In genomic region chr5:137498301-137498735, GRCh38 we compare ENCODE assay signal across 8 cellular contexts. TPM values are rescaled to one million over a fixed set of nuclear protein-coding genes. Genes with fewer than 3 reads are reported as not detected.
DNase-seq lines count a peak whose midpoint lies in the region; ATAC-seq, FAIRE-seq and TF ChIP-seq lines count a peak whose summit lies in the region.

No MANE protein-coding gene starts in this region.

- intact Hi-C loops in activated CD8-positive, alpha-beta T cell treated with anti-CD3 and anti-CD28 coated beads for 36 hours (cut with micrococcal nuclease), result loop anchor here (2.0 to 5.0 kb wide), 2 partner anchors 154 to 181 kb away; no protein-coding TSS in a partner anchor

- no peak overlapping the region for H3K27ac Mint-ChIP-seq in activated CD8-positive, alpha-beta T cell treated with anti-CD3 and anti-CD28 coated beads, Interleukin-2, amount 10 ng/mL, durations not matched to agents 7 days and 5 days
- H3K27ac Mint-ChIP-seq in activated CD8-positive, alpha-beta T cell treated with anti-CD3 and anti-CD28 coated beads for 36 hours, result no peak overlapping the region

- CTCF ChIA-PET in activated CD8-positive, alpha-beta T cell treated with anti-CD3 and anti-CD28 coated beads, Interleukin-2, amount 10 ng/mL, durations not matched to agents 7 days and 5 days (lab: Charles Lee), result interaction anchor here (0.8 to 4.3 kb wide), 3 partner anchors 32 to 178 kb away, joined by 3 to 35 read pairs (median 3); no protein-coding TSS in a partner anchor
- CTCF ChIA-PET in activated CD8-positive, alpha-beta T cell treated with anti-CD3 and anti-CD28 coated beads for 36 hours (lab: Charles Lee), result interaction anchor here (0.6 to 4.3 kb wide), 5 partner anchors 8 to 178 kb away, joined by 3 to 26 read pairs (median 3); no protein-coding TSS in a partner anchor

- DNase-seq in activated CD8-positive, alpha-beta T cell treated with anti-CD3 and anti-CD28 coated beads, Interleukin-2, amount 10 ng/mL, durations not matched to agents 7 days and 5 days, result no peak
- no peak for DNase-seq in activated CD8-positive, alpha-beta T cell treated with anti-CD3 and anti-CD28 coated beads for 36 hours
- DNase-seq in ecto neural progenitor cell (ENCODE audit: low spot score), result peak; percentile 70
- peak; percentile 14 to 20 for DNase-seq in lung microvascular endothelial cell (ENCODE audit: low read depth in 2 of 2)
- peak; percentile 36 for DNase-seq in urothelium cell line (ENCODE audit: low spot score)
- no peak for DNase-seq in LoVo (ENCODE audit: low spot score)
- DNase-seq in DMS153 treated with DMSO at 0.1 percent for 48 hours (lab: John Stamatoyannopoulos, UW; ENCODE audit: unreplicated experiment), result no peak

- TF ChIP-seq CTCF in activated CD8-positive, alpha-beta T cell treated with anti-CD3 and anti-CD28 coated beads for 36 hours (IDR thresholded peaks at IDR 0.05), result no peak

- H3K9me3 Mint-ChIP-seq in activated CD8-positive, alpha-beta T cell treated with anti-CD3 and anti-CD28 coated beads, Interleukin-2, amount 10 ng/mL, durations not matched to agents 7 days and 5 days (ENCODE audit: insufficient read depth), result no peaks in the 10 kb centered on the region
- H3K9me3 Mint-ChIP-seq in activated CD8-positive, alpha-beta T cell treated with anti-CD3 and anti-CD28 coated beads for 36 hours, result no peaks in the 10 kb centered on the region

- no peak for FAIRE-seq in urothelium cell line (lab: Jason Lieb, UNC)

- no peaks in the 10 kb centered on the region for H3K36me3 Mint-ChIP-seq in activated CD8-positive, alpha-beta T cell treated with anti-CD3 and anti-CD28 coated beads, Interleukin-2, amount 10 ng/mL, durations not matched to agents 7 days and 5 days (ENCODE audit: low read depth)
- no peaks in the 10 kb centered on the region for H3K36me3 Mint-ChIP-seq in activated CD8-positive, alpha-beta T cell treated with anti-CD3 and anti-CD28 coated beads for 36 hours (ENCODE audit: low read depth)

- H3K4me1 Mint-ChIP-seq in activated CD8-positive, alpha-beta T cell treated with anti-CD3 and anti-CD28 coated beads, Interleukin-2, amount 10 ng/mL, durations not matched to agents 7 days and 5 days (ENCODE audit: low read depth), result no peaks in the 10 kb centered on the region
- no peaks in the 10 kb centered on the region for H3K4me1 Mint-ChIP-seq in activated CD8-positive, alpha-beta T cell treated with anti-CD3 and anti-CD28 coated beads for 36 hours (ENCODE audit: low read depth)

- H3K27me3 Mint-ChIP-seq in activated CD8-positive, alpha-beta T cell treated with anti-CD3 and anti-CD28 coated beads, Interleukin-2, amount 10 ng/mL, durations not matched to agents 7 days and 5 days (ENCODE audit: low read depth), result peaks cover 28% of the 10 kb centered on the region
- peaks cover 18% of the 10 kb centered on the region for H3K27me3 Mint-ChIP-seq in activated CD8-positive, alpha-beta T cell treated with anti-CD3 and anti-CD28 coated beads for 36 hours

- no peak overlapping the region for H3K4me3 Mint-ChIP-seq in activated CD8-positive, alpha-beta T cell treated with anti-CD3 and anti-CD28 coated beads, Interleukin-2, amount 10 ng/mL, durations not matched to agents 7 days and 5 days
- H3K4me3 Mint-ChIP-seq in activated CD8-positive, alpha-beta T cell treated with anti-CD3 and anti-CD28 coated beads for 36 hours, result no peak overlapping the region

- POLR2A ChIA-PET in activated CD8-positive, alpha-beta T cell treated with anti-CD3 and anti-CD28 coated beads, Interleukin-2, amount 10 ng/mL, durations not matched to agents 7 days and 5 days (lab: Charles Lee), result no interaction called here
- POLR2A ChIA-PET in activated CD8-positive, alpha-beta T cell treated with anti-CD3 and anti-CD28 coated beads for 36 hours (lab: Charles Lee), result no interaction called here

- peak; percentile 25 for ATAC-seq in activated CD8-positive, alpha-beta T cell treated with anti-CD3 and anti-CD28 coated beads, Interleukin-2, amount 10 ng/mL, durations not matched to agents 7 days and 5 days
- no peak for ATAC-seq in activated CD8-positive, alpha-beta T cell treated with anti-CD3 and anti-CD28 coated beads for 36 hours
- ATAC-seq in GM18861 (IDR thresholded peaks at IDR 0.05; ENCODE audit: unreplicated experiment), result no peak

RNA-seq across cellular contexts. Expression of gene SPOCK1, which starts 0.8 kb away (rescaled TPM):
- not detected for total RNA-seq in activated CD8-positive, alpha-beta T cell treated with anti-CD3 and anti-CD28 coated beads, Interleukin-2, amount 10 ng/mL, durations not matched to agents 7 days and 5 days
- not detected for total RNA-seq in activated CD8-positive, alpha-beta T cell treated with anti-CD3 and anti-CD28 coated beads for 36 hours
- 0.20 and 3.9 TPM in 2 replicates for total RNA-seq in lung microvascular endothelial cell

Comparison
In these comparisons a context has a peak if more than half of its experiments do, and no peak if none do; other contexts are left out.
1. DNase-seq: peak in ecto neural progenitor cell (single experiment), lung microvascular endothelial cell (2 of 2) and urothelium cell line (single experiment); none in activated CD8-positive, alpha-beta T cell treated with anti-CD3 and anti-CD28 coated beads, Interleukin-2, amount 10 ng/mL, durations not matched to agents 7 days and 5 days (single experiment), activated CD8-positive, alpha-beta T cell treated with anti-CD3 and anti-CD28 coated beads for 36 hours (single experiment), LoVo (single experiment) and DMS153 treated with DMSO at 0.1 percent for 48 hours (single experiment).